In genomic region chr21:26572026-26572425, GRCh38 we compare ENCODE assay signal across 12 cellular contexts. TPM values are rescaled to one million over a fixed set of nuclear protein-coding genes. Genes with fewer than 3 reads are reported as not detected.
DNase-seq lines count a peak whose midpoint lies in the region; ATAC-seq and TF ChIP-seq lines count a peak whose summit lies in the region.
"Had no signal": no experiment of that assay in that cellular context is flagged by ENCODE, and none has a peak within 500 bp of the region (broad histone marks: within the 10 kb centered on the region; RNA-seq: fewer than 3 reads in every experiment).

No MANE protein-coding gene starts in this region.

- no peaks in the 10 kb centered on the region for H3K9me2 ChIP-seq in neural cell (ENCODE audit: insufficient read depth, low read length)
- H3K9me2 ChIP-seq in SK-N-SH: no peaks in the 10 kb centered on the region

- H2AFZ ChIP-seq in neural cell (ENCODE audit: low read depth, low read length) (no peak overlapping the region), SK-N-SH (ENCODE audit: low read depth) (no peak overlapping the region)

- H3F3A ChIP-seq in neural cell (ENCODE audit: insufficient read depth, low read length, poor library complexity, severe bottlenecking): no peaks in the 10 kb centered on the region
- no peaks in the 10 kb centered on the region for H3F3A ChIP-seq in SK-N-SH (replicated peaks; ENCODE audit: insufficient read depth)

- TF ChIP-seq RAD21 in neural cell (conservative IDR thresholded peaks at IDR 0.05): no peak
- TF ChIP-seq RAD21 in SK-N-SH (IDR thresholded peaks at IDR 0.05; ENCODE audit: low read length): no peak

- TF ChIP-seq CTCF in heart right ventricle (IDR thresholded peaks at IDR 0.05): no peak
- TF ChIP-seq CTCF in esophagus squamous epithelium (IDR thresholded peaks at IDR 0.05): no peak
- TF ChIP-seq CTCF in neural cell (IDR thresholded peaks at IDR 0.05; ENCODE audit: poor library complexity, severe bottlenecking): no peak
- no peak for TF ChIP-seq CTCF in SK-N-SH (IDR thresholded peaks at IDR 0.05)

- H3K36me3 ChIP-seq in heart right ventricle: no peaks in the 10 kb centered on the region
- H3K36me3 ChIP-seq in esophagus squamous epithelium: no peaks in the 10 kb centered on the region
- no peaks in the 10 kb centered on the region for H3K36me3 ChIP-seq in neural cell (ENCODE audit: insufficient read depth, low read length)
- H3K36me3 ChIP-seq in urinary bladder (ENCODE audit: insufficient read depth): no peaks in the 10 kb centered on the region
- H3K36me3 ChIP-seq in SK-N-SH (replicated peaks in 1 of 2; ENCODE audit: control insufficient read depth in 1 of 2, insufficient read depth in 2 of 2, low read length in 1 of 2): no peaks in the 10 kb centered on the region

- H3K4me1 ChIP-seq in heart right ventricle (peaks cover 0 to 24% (median 0%) of the 10 kb centered on the region in 9 donors), esophagus squamous epithelium (peaks cover 0 to 9% (median 0%) of the 10 kb centered on the region in 3 donors), urinary bladder (ENCODE audit: insufficient read depth) (no peaks in the 10 kb centered on the region), SK-N-SH (ENCODE audit: control insufficient read depth in 1 of 2, insufficient read depth in 2 of 2, low read depth in 1 of 2, low read length in 1 of 2) (no peaks in the 10 kb centered on the region)

- H3K4me2 ChIP-seq in neural cell (ENCODE audit: low read length): no peak overlapping the region
- no peak overlapping the region for H3K4me2 ChIP-seq in SK-N-SH

- intact Hi-C loops in heart right ventricle (cut with DNase I) (loop anchor here in 2 of 10 donors (5.0 to 10.0 kb wide), 3 partner anchors 45 to 167 kb away; no protein-coding TSS in a partner anchor), Right ventricle myocardium inferior (cut with DNase I) (loop anchor here (10.0 kb wide), 4 partner anchors 143 to 677 kb away; partner anchors contain the start of gene APP), esophagus squamous epithelium (cut with DNase I) (loop anchor here (10.0 kb wide), 1 partner anchor 97 kb away; no protein-coding TSS in a partner anchor)

- H3K79me2 ChIP-seq in neural cell (replicated peaks; ENCODE audit: insufficient read depth, low read length) (peaks cover 52% of the 10 kb centered on the region), SK-N-SH (ENCODE audit: insufficient read depth) (no peaks in the 10 kb centered on the region)

- H3K27ac ChIP-seq in heart right ventricle (peak overlapping the region; percentile 80 to 94 (median 84)), esophagus squamous epithelium (peak overlapping the region; percentile 50 to 77 (median 68)), neural cell (ENCODE audit: low read length) (no peak overlapping the region), urinary bladder (ENCODE audit: low read depth) (no peak overlapping the region), SK-N-SH (ENCODE audit: low read depth in 2 of 2, low read length in 1 of 2) (no peak overlapping the region)

- WGBS in heart right ventricle, 2 donors: 36 to 39% methylated on average over 7 of the region's 7 CpGs
- WGBS in esophagus squamous epithelium, 2 donors: 18 to 23% methylated on average over 7 of the region's 7 CpGs
- whole genome bisulfite sequencing in urinary bladder: 57% methylated on average over 7 of the region's 7 CpGs
- WGBS in SK-N-SH (ENCODE audit: low lambda C conversion rate): 22% methylated on average over 7 of the region's 7 CpGs

- H3K9ac ChIP-seq in neural cell (ENCODE audit: low read length) (no peak overlapping the region), SK-N-SH (no peak overlapping the region)

- DNase-seq in heart right ventricle (no peak), Right ventricle myocardium inferior (ENCODE audit: missing footprints) (no peak), esophagus squamous epithelium (lab: John Stamatoyannopoulos, UW) (no peak), SK-N-SH (no peak)
- DNase-seq: activated T-cell treated with anti-CD3 and anti-CD28 coated beads, Interleukin-2, amount 50 U/mL, for 1 hour; GDM1; NCI-H2029 had no signal

- ATAC-seq in heart right ventricle (peak in 1 of 8 donors; percentile 25), Right ventricle myocardium inferior (no peak), GM18517 (IDR thresholded peaks at IDR 0.05; ENCODE audit: unreplicated experiment) (no peak), HG03520 (IDR thresholded peaks at IDR 0.05; ENCODE audit: unreplicated experiment) (no peak)
- ATAC-seq: HepG2 had no signal

- H3K4me3 ChIP-seq in heart right ventricle (peak overlapping the region; percentile 33 to 68 (median 58)), esophagus squamous epithelium (peak overlapping the region; percentile 51 to 64 (median 55)), neural cell (ENCODE audit: low read length) (peak overlapping the region; percentile 69), urinary bladder (ENCODE audit: low read depth, low read length) (peak overlapping the region; percentile 74), SK-N-SH (ENCODE audit: low read depth in 2 of 2, low read length in 1 of 2) (no peak overlapping the region)

- H3K9me3 ChIP-seq in heart right ventricle: peaks cover 0 to 17% (median 0%) of the 10 kb centered on the region in 11 donors
- H3K9me3 ChIP-seq in esophagus squamous epithelium: peaks cover 0 to 9% (median 0%) of the 10 kb centered on the region in 3 donors
- no peaks in the 10 kb centered on the region for H3K9me3 ChIP-seq in neural cell (ENCODE audit: low read length)
- no peaks in the 10 kb centered on the region for H3K9me3 ChIP-seq in SK-N-SH

- TF ChIP-seq EP300 in neural cell (conservative IDR thresholded peaks at IDR 0.05; ENCODE audit: poor library complexity, severe bottlenecking) (no peak), SK-N-SH (IDR thresholded peaks at IDR 0.05; ENCODE audit: borderline replicate concordance in 1 of 2, low read depth in 1 of 2, low read length in 1 of 2) (no peak)

- CTCF ChIA-PET in SK-N-SH (lab: Yijun Ruan, JAX): no interaction called here

- H3K27me3 ChIP-seq in heart right ventricle: peaks cover 6 to 24% (median 14%) of the 10 kb centered on the region in 7 donors
- peaks cover 0 to 12% (median 0%) of the 10 kb centered on the region in 4 donors for H3K27me3 ChIP-seq in esophagus squamous epithelium
- peaks cover 8% of the 10 kb centered on the region for H3K27me3 ChIP-seq in neural cell (ENCODE audit: insufficient read depth, low read depth, low read length)
- no peaks in the 10 kb centered on the region for H3K27me3 ChIP-seq in SK-N-SH (ENCODE audit: insufficient read depth)

- H4K20me1 ChIP-seq in neural cell (ENCODE audit: insufficient read depth) (no peaks in the 10 kb centered on the region), SK-N-SH (ENCODE audit: insufficient read depth) (no peaks in the 10 kb centered on the region)

- TF ChIP-seq POLR2A in esophagus squamous epithelium (IDR thresholded peaks at IDR 0.05): no peak

- POLR2A ChIA-PET in SK-N-SH (lab: Yijun Ruan, JAX): no interaction called here

TF ChIP-seq in neural cell, 6 proteins besides CTCF, POLR2A, EP300 and RAD21 (continues in another document):
- TF ChIP-seq EZH2 (IDR thresholded peaks at IDR 0.05; ENCODE audit: borderline replicate concordance, insufficient read depth, low read length, poor library complexity, severe bottlenecking): no peak

TF ChIP-seq in SK-N-SH, 30 proteins besides CTCF, POLR2A, EP300 and RAD21 (continues in another document):
- TF ChIP-seq USF2 (IDR thresholded peaks at IDR 0.05; ENCODE audit: borderline replicate concordance, low read depth, low read length): no peak
- TF ChIP-seq ELF1 (IDR thresholded peaks at IDR 0.05): no peak
- no peak for TF ChIP-seq SMC3 (IDR thresholded peaks at IDR 0.05; ENCODE audit: low read depth, low read length)
- no peak for TF ChIP-seq ZBTB33 (IDR thresholded peaks at IDR 0.05; ENCODE audit: borderline replicate concordance, low read depth)
- no peak for TF ChIP-seq RCOR1 (IDR thresholded peaks at IDR 0.05; ENCODE audit: low read length)
- no peak for TF ChIP-seq GABPA (IDR thresholded peaks at IDR 0.05; ENCODE audit: low read depth)
- TF ChIP-seq POLR2AphosphoS5 (IDR thresholded peaks at IDR 0.05; ENCODE audit: low read depth, low read length): no peak
- TF ChIP-seq, protein P1, sequence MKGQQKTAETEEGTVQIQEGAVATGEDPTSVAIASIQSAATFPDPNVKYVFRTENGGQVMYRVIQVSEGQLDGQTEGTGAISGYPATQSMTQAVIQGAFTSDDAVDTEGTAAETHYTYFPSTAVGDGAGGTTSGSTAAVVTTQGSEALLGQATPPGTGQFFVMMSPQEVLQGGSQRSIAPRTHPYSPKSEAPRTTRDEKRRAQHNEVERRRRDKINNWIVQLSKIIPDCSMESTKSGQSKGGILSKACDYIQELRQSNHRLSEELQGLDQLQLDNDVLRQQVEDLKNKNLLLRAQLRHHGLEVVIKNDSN (IDR thresholded peaks at IDR 0.05; ENCODE audit: borderline replicate concordance, low read depth): no peak

RNA-seq across cellular contexts. Expression of gene CYYR1, which starts 1.1 kb away (rescaled TPM):
- 10 to 100 TPM; 10.8 to 26.4 (median 15.1) TPM for total RNA-seq in heart right ventricle
- polyA plus RNA-seq in heart right ventricle: 10 to 100 TPM; 17.2 to 38.2 TPM
- 27.3 TPM for total RNA-seq in Right ventricle myocardium inferior
- 10 to 100 TPM in 1 of 4 donors, 1 to 10 TPM in 3; 1.2 to 11.6 (median 5.2) TPM for total RNA-seq in esophagus squamous epithelium
- 0.58 and 0.62 TPM in 2 replicates for polyA plus RNA-seq in neural cell
- polyA minus RNA-seq in neural cell: 0.49 and 1.4 TPM in 2 replicates
- total RNA-seq in urinary bladder: 11.4 TPM
- 21.1 TPM for polyA plus RNA-seq in urinary bladder
- polyA plus RNA-seq in SK-N-SH (2012; rRNA removed): not detected in 2 replicates
- polyA plus RNA-seq in SK-N-SH (2012; cell fraction: cytosol; rRNA removed): not detected in 2 replicates
- not detected in 2 replicates for polyA plus RNA-seq in SK-N-SH (2012; cell fraction: nucleus; rRNA removed)
- total RNA-seq: HepG2 had no signal
- polyA plus RNA-seq: HepG2 had no signal

Comparison
In these comparisons a context has a peak if more than half of its experiments do, and no peak if none do; other contexts are left out.
1. H3K27ac ChIP-seq: peak in heart right ventricle (10 of 10) and esophagus squamous epithelium (4 of 4); none in neural cell (single experiment), urinary bladder (single experiment) and SK-N-SH (0 of 2).
2. H3K4me3 ChIP-seq: peak in heart right ventricle (10 of 10), esophagus squamous epithelium (4 of 4), neural cell (single experiment) and urinary bladder (single experiment); none in SK-N-SH (0 of 2).